ENCODE assay signal across 8 cellular contexts in genomic region chr2:59025157-59025757, GRCh38.
DNase-seq lines count a peak whose midpoint lies in the region; ATAC-seq and TF ChIP-seq lines count a peak whose summit lies in the region.

No MANE protein-coding gene starts in this region.

- no peak overlapping the region for H2AFZ ChIP-seq in SK-N-SH (ENCODE audit: low read depth)

- H3K79me2 ChIP-seq in SK-N-SH (ENCODE audit: insufficient read depth): no peaks in the 10 kb centered on the region

- CTCF ChIA-PET in Caco-2 (lab: Charles Lee): interaction anchor here (1.4 kb wide), 1 partner anchor 157 kb away, joined by 8 read pairs; no protein-coding TSS in a partner anchor
- CTCF ChIA-PET in SK-N-SH (lab: Yijun Ruan, JAX): interaction anchor here (0.7 to 2.4 kb wide), 22 partner anchors 10 to 1556 kb away, joined by 3 to 9 read pairs (median 4); no protein-coding TSS in a partner anchor

- no peaks in the 10 kb centered on the region for H3F3A ChIP-seq in SK-N-SH (replicated peaks; ENCODE audit: insufficient read depth)

- peaks cover 2% of the 10 kb centered on the region for H3K27me3 Mint-ChIP-seq in Caco-2 (ENCODE audit: insufficient read depth, unreplicated experiment)

- H3K4me3 ChIP-seq in Caco-2 (ENCODE audit: low read depth, low read length) (no peak overlapping the region), SK-N-SH (ENCODE audit: low read depth in 2 of 2, low read length in 1 of 2) (no peak overlapping the region; a peak in 1 of 4 replicates), foreskin fibroblast (ENCODE audit: low read depth in 1 of 2, low read length in 2 of 2) (no peak overlapping the region), retinal pigment epithelial cell (ENCODE audit: low read length) (no peak overlapping the region), tibial artery (no peak overlapping the region)

- H3K27ac ChIP-seq in SK-N-SH (ENCODE audit: low read depth in 2 of 2, low read length in 1 of 2) (no peak overlapping the region), tibial artery (no peak overlapping the region)

- peak; percentile 59 for TF ChIP-seq RAD21 in SK-N-SH (IDR thresholded peaks at IDR 0.05; ENCODE audit: low read length)

- H3K27ac Mint-ChIP-seq in Caco-2 (ENCODE audit: unreplicated experiment): no peak overlapping the region

- no peak overlapping the region for H3K9ac ChIP-seq in SK-N-SH

- H3K4me1 ChIP-seq in Caco-2 (no peaks in the 10 kb centered on the region), SK-N-SH (ENCODE audit: control insufficient read depth in 1 of 2, insufficient read depth in 2 of 2, low read depth in 1 of 2, low read length in 1 of 2) (no peaks in the 10 kb centered on the region), tibial artery (peaks cover 0 to 3% (median 0%) of the 10 kb centered on the region in 4 donors)

- WGBS in SK-N-SH (ENCODE audit: low lambda C conversion rate): 48% methylated on average over 5 of the region's 5 CpGs

- H3K36me3 Mint-ChIP-seq in Caco-2 (ENCODE audit: insufficient read depth, unreplicated experiment): no peaks in the 10 kb centered on the region

- POLR2A ChIA-PET in Caco-2 (lab: Charles Lee): no interaction called here
- POLR2A ChIA-PET in SK-N-SH (lab: Yijun Ruan, JAX): no interaction called here

- H3K9me3 ChIP-seq in Caco-2 (no peaks in the 10 kb centered on the region; the same call in 1 of the 2 replicates), SK-N-SH (no peaks in the 10 kb centered on the region), tibial artery (no peaks in the 10 kb centered on the region)

- intact Hi-C loops in Caco-2 (cut with micrococcal nuclease; ENCODE audit: unreplicated experiment): loop anchor here (1.0 to 5.0 kb wide), 3 partner anchors 157 to 1268 kb away; no protein-coding TSS in a partner anchor
- intact Hi-C loops in tibial artery (cut with DNase I; ENCODE audit: low total_unique reads): no loop called here

- no peaks in the 10 kb centered on the region for H3K9me2 ChIP-seq in SK-N-SH

- H4K20me1 ChIP-seq in SK-N-SH (ENCODE audit: insufficient read depth): no peaks in the 10 kb centered on the region

- H3K27me3 ChIP-seq in Caco-2 (replicated peaks; ENCODE audit: control insufficient read depth, insufficient read depth, low read length): no peaks in the 10 kb centered on the region
- no peaks in the 10 kb centered on the region for H3K27me3 ChIP-seq in SK-N-SH (ENCODE audit: insufficient read depth)
- no peaks in the 10 kb centered on the region for H3K27me3 ChIP-seq in tibial artery

- H3K4me3 Mint-ChIP-seq in Caco-2 (ENCODE audit: unreplicated experiment): no peak overlapping the region

- peak; percentile 73 for ATAC-seq in GM18519 (IDR thresholded peaks at IDR 0.05; ENCODE audit: low FRiP score, unreplicated experiment)

- H3K36me3 ChIP-seq in Caco-2 (ENCODE audit: control insufficient read depth, insufficient read depth, low read length) (no peaks in the 10 kb centered on the region), SK-N-SH (replicated peaks in 1 of 2; ENCODE audit: control insufficient read depth in 1 of 2, insufficient read depth in 2 of 2, low read length in 1 of 2) (no peaks in the 10 kb centered on the region), tibial artery (no peaks in the 10 kb centered on the region)

- H3K9me3 Mint-ChIP-seq in Caco-2 (ENCODE audit: unreplicated experiment): no peaks in the 10 kb centered on the region

- DNase-seq in Caco-2 (peak; percentile 39 to 57), HK-2 (ENCODE audit: unreplicated experiment) (peak; percentile 17), SK-N-SH (peak; percentile 36), foreskin fibroblast (peak in 1 of 2 donors; percentile 59), retinal pigment epithelial cell (ENCODE audit: low read depth) (no peak), tibial artery (no peak), middle frontal gyrus (ENCODE audit: extremely low spot score, low spot score) (no peak)

- no peak overlapping the region for H3K4me2 ChIP-seq in SK-N-SH

- BruUV-seq in Caco-2 (replicated peaks; lab: Mats Ljungman, UMichigan): no TSS peak

- TF ChIP-seq CTCF in Caco-2 (IDR thresholded peaks at IDR 0.05; ENCODE audit: insufficient read depth in 1 of 2, low read depth in 1 of 2, low read length in 1 of 2, severe bottlenecking in 1 of 2, unreplicated experiment in 1 of 2): peak; percentile 76 to 89
- TF ChIP-seq CTCF in SK-N-SH (IDR thresholded peaks at IDR 0.05): peak; percentile 81
- peak; percentile 89 for TF ChIP-seq CTCF in foreskin fibroblast (IDR thresholded peaks at IDR 0.05; ENCODE audit: low read depth, low read length)
- TF ChIP-seq CTCF in retinal pigment epithelial cell (conservative IDR thresholded peaks at IDR 0.05; ENCODE audit: low read depth, low read length): peak; percentile 99
- TF ChIP-seq CTCF in tibial artery (IDR thresholded peaks at IDR 0.05): peak in 1 of 2 experiments; percentile 9

- H3K4me1 Mint-ChIP-seq in Caco-2 (ENCODE audit: low read depth, unreplicated experiment): no peaks in the 10 kb centered on the region

- TF ChIP-seq EP300 in SK-N-SH (IDR thresholded peaks at IDR 0.05; ENCODE audit: borderline replicate concordance in 1 of 2, low read depth in 1 of 2, low read length in 1 of 2): no peak

TF ChIP-seq in SK-N-SH, 30 proteins besides CTCF, POLR2A, EP300 and RAD21:
- no peak for TF ChIP-seq RXRA (IDR thresholded peaks at IDR 0.05; ENCODE audit: borderline replicate concordance, low read depth)
- peak; percentile 72 for TF ChIP-seq SMC3 (IDR thresholded peaks at IDR 0.05; ENCODE audit: low read depth, low read length)
- no peak for TF ChIP-seq TCF12 (IDR thresholded peaks at IDR 0.05)

Comparison
In these comparisons a context has a peak if more than half of its experiments do, and no peak if none do; other contexts are left out.
1. DNase-seq: peak in Caco-2 (2 of 2), HK-2 (single experiment) and SK-N-SH (single experiment); none in retinal pigment epithelial cell (single experiment), tibial artery (0 of 2) and middle frontal gyrus (single experiment).